Comparison of ENCODE assay signal across 28 cellular contexts in the genomic region with DNA sequence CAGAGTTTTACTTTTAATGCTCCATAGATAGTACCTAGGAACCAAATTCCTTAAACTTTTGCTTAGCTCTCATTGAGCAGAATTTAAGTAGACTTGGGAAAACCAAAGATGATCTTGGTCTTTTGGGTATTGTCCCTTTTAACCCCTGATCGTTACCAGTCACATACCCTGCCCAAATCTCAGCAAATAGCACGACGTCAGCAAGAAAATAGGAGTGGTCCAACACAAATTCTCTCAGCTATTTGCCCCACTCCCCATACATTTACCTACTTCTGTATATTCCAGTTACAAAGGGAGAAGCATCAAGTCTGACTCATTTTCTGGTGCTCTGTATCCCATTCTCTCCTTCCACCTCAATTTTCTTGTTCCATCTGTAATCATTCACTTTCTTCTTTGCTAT.
"Had no signal": no experiment of that assay in that cellular context is flagged by ENCODE, and none has a peak within 500 bp of the region (broad histone marks: within the 10 kb centered on the region; RNA-seq: fewer than 3 reads in every experiment).

No MANE protein-coding gene starts in this region.

- H3K27me3 ChIP-seq: colonic mucosa, dorsolateral prefrontal cortex, esophagus muscularis mucosa, esophagus squamous epithelium, foreskin keratinocyte, gastrocnemius medialis, gastroesophageal sphincter, heart left ventricle, heart right ventricle had no signal

- H3K9me3 ChIP-seq: colonic mucosa, esophagus squamous epithelium, gastrocnemius medialis had no signal

- FAIRE-seq: colon, endometrium, endothelial cell of umbilical vein, frontal cortex had no signal

- H3K36me3 ChIP-seq: colonic mucosa, esophagus muscularis mucosa, esophagus squamous epithelium, gastrocnemius medialis, gastroesophageal sphincter, heart left ventricle, heart right ventricle had no signal

- DNase-seq: colonic mucosa; cortex of kidney; dermis blood vessel endothelial cell; dorsolateral prefrontal cortex; effector CD4-positive, alpha-beta T cell; effector CD8-positive, alpha-beta T cell; effector memory CD4-positive, alpha-beta T cell; effector memory CD8-positive, alpha-beta T cell; endodermal cell; erythroblast; esophagus squamous epithelium; foreskin fibroblast; foreskin keratinocyte; foreskin melanocyte; gastrocnemius medialis; glutamatergic neuron; head of caudate nucleus; heart left ventricle; heart right ventricle had no signal

- H3K27ac ChIP-seq: colonic mucosa, coronary artery, dorsolateral prefrontal cortex, epithelial cell of prostate, esophagus muscularis mucosa, esophagus squamous epithelium, foreskin keratinocyte, gastrocnemius medialis, gastroesophageal sphincter, heart left ventricle, heart right ventricle had no signal

- H3K4me1 ChIP-seq: colonic mucosa, esophagus muscularis mucosa, esophagus squamous epithelium, foreskin keratinocyte, gastrocnemius medialis, gastroesophageal sphincter, heart left ventricle, heart right ventricle had no signal

- H3K4me3 ChIP-seq: colonic mucosa, coronary artery, dorsolateral prefrontal cortex, esophagus muscularis mucosa, esophagus squamous epithelium, gastrocnemius medialis, gastroesophageal sphincter, heart left ventricle, heart right ventricle had no signal

- ATAC-seq: effector memory CD8-positive, alpha-beta T cell; esophagus mucosa; foreskin keratinocyte; gastrocnemius medialis; gastroesophageal sphincter; heart left ventricle; heart right ventricle had no signal
